ENCODE assay signal across 8 cellular contexts in the genomic region with DNA sequence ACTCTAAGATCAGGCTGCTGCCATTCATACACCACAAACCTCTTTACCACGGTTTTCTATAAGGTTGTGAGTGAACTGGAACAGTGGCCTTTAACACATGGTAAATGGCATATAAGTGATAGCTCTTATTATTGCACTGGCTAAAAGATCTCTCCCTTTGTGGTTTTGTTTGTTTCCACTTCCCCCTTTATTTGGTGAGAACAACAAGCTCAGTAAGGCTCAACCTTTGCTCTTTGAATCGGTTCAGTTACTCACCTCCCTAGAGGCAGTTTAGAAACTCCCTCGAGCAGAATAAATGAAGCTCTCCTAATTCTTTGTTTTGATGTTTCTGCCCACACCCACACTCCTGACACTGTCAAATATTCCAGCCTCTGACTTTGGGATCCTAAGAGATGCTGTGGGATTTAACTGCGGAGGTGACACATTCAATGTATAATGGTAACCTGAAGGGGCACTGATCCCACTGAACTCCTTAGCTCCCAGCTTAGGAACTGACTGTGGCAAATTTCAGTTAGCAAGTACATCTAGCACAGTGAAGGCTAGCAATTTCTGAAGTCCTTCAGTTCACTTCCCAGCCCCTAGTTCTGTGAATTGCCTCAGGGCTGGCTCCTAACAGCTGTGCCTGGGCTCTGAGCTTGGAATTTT. TPM values are rescaled to one million over a fixed set of nuclear protein-coding genes. Genes with fewer than 3 reads are reported as not detected.
DNase-seq lines count a peak whose midpoint lies in the region; ATAC-seq and TF ChIP-seq lines count a peak whose summit lies in the region.

No MANE protein-coding gene starts in this region.

- CTCF ChIA-PET in WTC11 (lab: Charles Lee) = interaction anchor here (1.0 to 1.3 kb wide), 2 partner anchors 12 to 37 kb away, joined by 4 to 5 read pairs; no protein-coding TSS in a partner anchor

- no peak overlapping the region for H3K27ac Mint-ChIP-seq in WTC11

- peak overlapping the region in 2 of 11 experiments; percentile 9 to 35; a peak in 2 of 22 replicates for H3K27ac ChIP-seq in BLaER1 treated with 17β-estradiol and CSF1 and Interleukin-3, amounts not matched to agents 10 nM and 100 nM
- H3K27ac ChIP-seq in Peyer's patch = no peak overlapping the region

- no peaks in the 10 kb centered on the region for H3K36me3 ChIP-seq in BLaER1 treated with 17β-estradiol and CSF1 and Interleukin-3, amounts not matched to agents 10 nM and 100 nM
- no peaks in the 10 kb centered on the region for H3K36me3 ChIP-seq in Peyer's patch

- POLR2A ChIA-PET in WTC11 (lab: Charles Lee) = interaction anchor here (0.6 to 1.5 kb wide), 4 partner anchors 17 to 1108 kb away, joined by 3 to 4 read pairs (median 3); no protein-coding TSS in a partner anchor

- DNase-seq in WTC11 (ENCODE audit: low spot score) (no peak), cortex of kidney (lab: John Stamatoyannopoulos, UW) (no peak), Peyer's patch (no peak), NCI-H2196 (lab: John Stamatoyannopoulos, UW; ENCODE audit: unreplicated experiment) (no peak)
- DNase-seq in stimulated activated CD4-positive, alpha-beta T cell treated with anti-CD3 and anti-CD28 coated beads, Interleukin-12 subunit alpha, Interleukin-12 subunit beta, amount 100 ng/mL, for 4 hours = no peak

- TF ChIP-seq POLR2A in Peyer's patch (IDR thresholded peaks at IDR 0.05) = no peak

- peaks cover 4 to 13% (median 7%) of the 10 kb centered on the region in 11 experiments; a peak in 17 of 22 replicates for H3K9me3 ChIP-seq in BLaER1 treated with 17β-estradiol and CSF1 and Interleukin-3, amounts not matched to agents 10 nM and 100 nM (replicated peaks in 1 of 11)
- H3K9me3 ChIP-seq in Peyer's patch = peaks cover 0 to 4% (median 0%) of the 10 kb centered on the region in 4 donors

- peaks cover 0 to 16% (median 0%) of the 10 kb centered on the region in 11 experiments; a peak in 9 of 22 replicates for H4K20me1 ChIP-seq in BLaER1 treated with 17β-estradiol and CSF1 and Interleukin-3, amounts not matched to agents 10 nM and 100 nM

- peaks cover 13 to 22% (median 20%) of the 10 kb centered on the region in 10 experiments for H3K4me1 ChIP-seq in BLaER1 treated with 17β-estradiol and CSF1 and Interleukin-3, amounts not matched to agents 10 nM and 100 nM
- peaks cover 0 to 5% (median 2%) of the 10 kb centered on the region in 4 donors for H3K4me1 ChIP-seq in Peyer's patch

- 0 out of 2 replicates have a peak, but pooled peaks cover 3% of the 10 kb centered on the region for H3K4me1 Mint-ChIP-seq in WTC11

- ATAC-seq in GM19452 (IDR thresholded peaks at IDR 0.05; ENCODE audit: unreplicated experiment) (peak; percentile 100), HG03342 (IDR thresholded peaks at IDR 0.05; ENCODE audit: unreplicated experiment) (peak; percentile 99), WTC11 (peak; percentile 82)

- H3K4me3 ChIP-seq in BLaER1 treated with 17β-estradiol and CSF1 and Interleukin-3, amounts not matched to agents 10 nM and 100 nM = no peak overlapping the region
- H3K4me3 ChIP-seq in Peyer's patch = no peak overlapping the region

- H3K9me3 Mint-ChIP-seq in WTC11 = peaks cover 17% of the 10 kb centered on the region

- H3K9ac ChIP-seq in BLaER1 treated with 17β-estradiol and CSF1 and Interleukin-3, amounts not matched to agents 10 nM and 100 nM = peak overlapping the region in 2 of 11 experiments; percentile 1 to 40; a peak in 3 of 22 replicates

- peak overlapping the region; percentile 50 to 78 (median 67) for H3K4me2 ChIP-seq in BLaER1 treated with 17β-estradiol and CSF1 and Interleukin-3, amounts not matched to agents 10 nM and 100 nM

- no peaks in the 10 kb centered on the region for H3K27me3 Mint-ChIP-seq in WTC11 (ENCODE audit: low read depth)

- no peak for TF ChIP-seq CTCF in WTC11 (IDR thresholded peaks at IDR 0.05)
- TF ChIP-seq CTCF in Peyer's patch (IDR thresholded peaks at IDR 0.05) = no peak

- peaks cover 0 to 5% (median 0%) of the 10 kb centered on the region in 11 experiments; a peak in 2 of 22 replicates for H3K27me3 ChIP-seq in BLaER1 treated with 17β-estradiol and CSF1 and Interleukin-3, amounts not matched to agents 10 nM and 100 nM
- H3K27me3 ChIP-seq in Peyer's patch = no peaks in the 10 kb centered on the region

- H3K4me3 Mint-ChIP-seq in WTC11 = no peak overlapping the region

- peaks cover 7% of the 10 kb centered on the region; the same call in 1 of the 2 replicates for H3K36me3 Mint-ChIP-seq in WTC11

TF ChIP-seq in WTC11, 78 proteins besides CTCF, POLR2A, EP300 and RAD21 (continues in another document):
- TF ChIP-seq ZNF263 (CRISPR knock-in tag; IDR thresholded peaks at IDR 0.05; ENCODE audit: low read depth) (no peak), HMGA2 (CRISPR knock-in tag; IDR thresholded peaks at IDR 0.05) (no peak), MYBL2 (CRISPR knock-in tag; IDR thresholded peaks at IDR 0.05) (no peak), RELA (CRISPR knock-in tag; IDR thresholded peaks at IDR 0.05; ENCODE audit: borderline replicate concordance) (no peak), NR2C2 (CRISPR knock-in tag; IDR thresholded peaks at IDR 0.05) (no peak), ESRRA (CRISPR knock-in tag; IDR thresholded peaks at IDR 0.05; ENCODE audit: borderline replicate concordance) (no peak), ATF6 (CRISPR knock-in tag; IDR thresholded peaks at IDR 0.05) (no peak), ATF3 (CRISPR knock-in tag; conservative IDR thresholded peaks at IDR 0.05) (no peak), FOXJ3 (CRISPR knock-in tag; IDR thresholded peaks at IDR 0.05; ENCODE audit: borderline replicate concordance) (no peak), ZNF532 (CRISPR knock-in tag; IDR thresholded peaks at IDR 0.05; ENCODE audit: borderline replicate concordance) (no peak)

RNA-seq across cellular contexts. Expression of gene RAD23B, which starts 22.5 kb away (rescaled TPM):
- total RNA-seq in WTC11 (2021) (150 to 180 TPM (median 160 TPM) in 3 replicates), Peyer's patch (10 to 100 TPM; 45.7 to 57.4 (median 50.5) TPM)
